Comparison of ENCODE assay signal across 1 cellular context in the genomic region with DNA sequence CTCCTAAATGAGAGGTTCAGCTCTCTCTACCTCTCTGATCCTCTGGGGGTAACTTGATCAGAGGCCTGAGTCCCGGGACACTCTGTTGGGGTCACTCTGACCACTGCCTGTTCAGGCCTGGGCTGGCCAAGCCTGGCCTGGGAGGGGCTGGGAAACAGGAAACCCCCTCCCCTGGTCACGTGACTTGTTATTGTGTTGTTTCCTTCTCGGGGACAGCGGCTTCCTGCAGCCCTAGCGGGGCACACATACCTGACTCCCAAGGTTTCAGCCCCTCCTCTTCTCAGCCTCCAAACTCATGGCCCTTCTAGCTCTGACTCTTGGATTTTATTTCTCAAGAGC.
TF ChIP-seq lines count a peak whose summit lies in the region.

A gene with protein sequence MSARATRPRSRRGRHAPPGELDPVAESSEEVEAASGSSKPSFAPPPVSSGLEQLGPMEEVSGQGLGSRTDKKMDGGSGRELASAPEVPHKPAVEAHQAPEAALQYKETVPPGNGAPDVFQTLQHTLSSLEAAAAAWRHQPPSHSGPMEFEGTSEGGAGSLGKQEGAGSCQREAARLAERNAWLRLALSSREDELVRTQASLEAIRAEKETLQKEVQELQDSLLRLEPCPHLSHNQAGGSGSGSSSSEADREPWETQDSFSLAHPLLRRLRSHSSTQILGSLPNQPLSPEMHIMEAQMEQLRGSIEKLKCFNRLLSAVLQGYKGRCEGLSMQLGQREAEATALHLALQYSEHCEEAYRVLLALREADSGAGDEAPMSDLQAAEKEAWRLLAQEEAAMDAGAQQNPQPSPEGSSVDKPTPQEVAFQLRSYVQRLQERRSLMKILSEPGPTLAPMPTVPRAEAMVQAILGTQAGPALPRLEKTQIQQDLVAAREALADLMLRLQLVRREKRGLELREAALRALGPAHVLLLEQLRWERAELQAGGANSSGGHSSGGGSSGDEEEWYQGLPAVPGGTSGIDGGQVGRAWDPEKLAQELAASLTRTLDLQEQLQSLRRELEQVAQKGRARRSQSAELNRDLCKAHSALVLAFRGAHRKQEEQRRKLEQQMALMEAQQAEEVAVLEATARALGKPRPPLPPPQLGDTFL (minus strand): TSS at position 105 of the 339 bp plus-strand sequence. CDS start 446 bp downstream, outside the sequence.

TF ChIP-seq in IMR-90, 13 proteins besides CTCF, POLR2A, EP300 and RAD21:
- TF ChIP-seq CEBPB (IDR thresholded peaks at IDR 0.05; ENCODE audit: low read depth, low read length), result no peak
- TF ChIP-seq MAZ (IDR thresholded peaks at IDR 0.05; ENCODE audit: borderline replicate concordance, low read depth, low read length), result no peak
- TF ChIP-seq FOS (IDR thresholded peaks at IDR 0.05; ENCODE audit: low read depth, low read length), result no peak
- TF ChIP-seq, protein P1, sequence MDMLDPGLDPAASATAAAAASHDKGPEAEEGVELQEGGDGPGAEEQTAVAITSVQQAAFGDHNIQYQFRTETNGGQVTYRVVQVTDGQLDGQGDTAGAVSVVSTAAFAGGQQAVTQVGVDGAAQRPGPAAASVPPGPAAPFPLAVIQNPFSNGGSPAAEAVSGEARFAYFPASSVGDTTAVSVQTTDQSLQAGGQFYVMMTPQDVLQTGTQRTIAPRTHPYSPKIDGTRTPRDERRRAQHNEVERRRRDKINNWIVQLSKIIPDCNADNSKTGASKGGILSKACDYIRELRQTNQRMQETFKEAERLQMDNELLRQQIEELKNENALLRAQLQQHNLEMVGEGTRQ (IDR thresholded peaks at IDR 0.05; ENCODE audit: low read depth, low read length), result no peak
- no peak for TF ChIP-seq RCOR1 (IDR thresholded peaks at IDR 0.05; ENCODE audit: insufficient replicate concordance, low read length)
- TF ChIP-seq RFX5 (IDR thresholded peaks at IDR 0.05; ENCODE audit: low read depth, low read length), result no peak
- no peak for TF ChIP-seq MAFK (IDR thresholded peaks at IDR 0.05; ENCODE audit: low read depth, low read length)
- TF ChIP-seq, protein P2, sequence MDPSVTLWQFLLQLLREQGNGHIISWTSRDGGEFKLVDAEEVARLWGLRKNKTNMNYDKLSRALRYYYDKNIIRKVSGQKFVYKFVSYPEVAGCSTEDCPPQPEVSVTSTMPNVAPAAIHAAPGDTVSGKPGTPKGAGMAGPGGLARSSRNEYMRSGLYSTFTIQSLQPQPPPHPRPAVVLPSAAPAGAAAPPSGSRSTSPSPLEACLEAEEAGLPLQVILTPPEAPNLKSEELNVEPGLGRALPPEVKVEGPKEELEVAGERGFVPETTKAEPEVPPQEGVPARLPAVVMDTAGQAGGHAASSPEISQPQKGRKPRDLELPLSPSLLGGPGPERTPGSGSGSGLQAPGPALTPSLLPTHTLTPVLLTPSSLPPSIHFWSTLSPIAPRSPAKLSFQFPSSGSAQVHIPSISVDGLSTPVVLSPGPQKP (IDR thresholded peaks at IDR 0.05; ENCODE audit: borderline replicate concordance, low read depth, low read length), result no peak
- TF ChIP-seq MXI1 (IDR thresholded peaks at IDR 0.05; ENCODE audit: borderline replicate concordance, low read depth, low read length), result no peak
- no peak for TF ChIP-seq SMC3 (IDR thresholded peaks at IDR 0.05; ENCODE audit: low read depth, low read length)
- no peak for TF ChIP-seq NFE2L2 (IDR thresholded peaks at IDR 0.05; ENCODE audit: low read depth, low read length)
- TF ChIP-seq CHD1 (IDR thresholded peaks at IDR 0.05; ENCODE audit: low read depth, low read length), result no peak
- TF ChIP-seq BHLHE40 (IDR thresholded peaks at IDR 0.05; ENCODE audit: low read depth, low read length), result no peak
TF ChIP-seq in IMR-90: peak in this region for 0.
